Comparison of ENCODE assay signal across 9 cellular contexts in genomic region chr9:109241207-109241606, GRCh38.
"Had no signal": no experiment of that assay in that cellular context is flagged by ENCODE, and none has a peak within 500 bp of the region (broad histone marks: within the 10 kb centered on the region; RNA-seq: fewer than 3 reads in every experiment).

No MANE protein-coding gene starts in this region.

- H2AFZ ChIP-seq: GM23338 had no signal

- FAIRE-seq: H1, H54, HepG2 had no signal

- H3K27ac ChIP-seq: HL-60, KMS-11 had no signal

- H3K9ac ChIP-seq: KMS-11 had no signal

- H3K4me3 ChIP-seq: GM23338 had no signal

- H3K4me2 ChIP-seq: GM23338, KMS-11 had no signal

- DNase-seq: H9, HCEC 1CT, KBM-7 had no signal

- ATAC-seq: HepG2 had no signal
